Comparison of ENCODE assay signal across 13 cellular contexts in the genomic region with DNA sequence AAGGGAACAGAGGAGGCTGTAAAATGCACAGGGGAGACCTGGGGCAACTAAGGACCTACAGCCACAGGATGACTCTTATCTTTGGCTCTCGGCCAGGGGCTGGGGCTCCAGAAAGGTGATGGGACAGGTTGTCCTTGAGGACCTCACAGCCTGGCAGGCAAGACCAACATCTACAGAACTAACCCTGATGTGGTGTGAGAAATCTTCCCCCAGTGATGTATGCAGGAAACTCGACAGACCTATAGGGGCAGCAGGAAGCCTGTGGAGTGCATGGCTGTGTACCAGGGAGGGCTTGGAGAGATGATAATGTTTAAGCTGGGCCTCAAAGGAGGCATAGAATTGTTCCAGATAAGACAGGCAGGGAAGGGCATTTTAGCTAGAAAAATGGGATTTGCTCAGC.
DNase-seq lines count a peak whose midpoint lies in the region; ATAC-seq and TF ChIP-seq lines count a peak whose summit lies in the region.
"Had no signal": no experiment of that assay in that cellular context is flagged by ENCODE, and none has a peak within 500 bp of the region (broad histone marks: within the 10 kb centered on the region; RNA-seq: fewer than 3 reads in every experiment).

No MANE protein-coding gene starts in this region.

- DNase-seq in MCF 10A (ENCODE audit: unreplicated experiment) = peak; percentile 21
- no peak for DNase-seq in breast epithelium (ENCODE audit: low spot score in 2 of 2)
- DNase-seq in adipocyte (ENCODE audit: low read depth) = peak; percentile 40
- DNase-seq in fibroblast of villous mesenchyme (ENCODE audit: low read depth) = peak; percentile 32
- DNase-seq in upper lobe of right lung = peak; percentile 46
- no peak for DNase-seq in MM.1S
- DNase-seq in activated gamma-delta T cell treated with Interleukin-2 at 50 U/mL for 16 hours = no peak
- DNase-seq in CD1c-positive myeloid dendritic cell (ENCODE audit: extremely low spot score) = no peak
- DNase-seq: activated CD4-positive, alpha-beta T cell treated with anti-CD3 and anti-CD28 coated beads for 1 hour; activated gamma-delta T cell; NCI-H748 treated with DMSO at 0.1 percent for 48 hours had no signal

- H2AFZ ChIP-seq in MM.1S (ENCODE audit: low read length) = no peak overlapping the region

- H3K9ac ChIP-seq in adipocyte (ENCODE audit: low read length) (no peak overlapping the region), MM.1S (ENCODE audit: low read length) (no peak overlapping the region)

- no peaks in the 10 kb centered on the region for H3K36me3 ChIP-seq in breast epithelium
- H3K36me3 ChIP-seq in adipocyte (ENCODE audit: control insufficient read depth, insufficient read depth, low read length, severe bottlenecking) = peaks cover 3% of the 10 kb centered on the region
- peaks cover 18% of the 10 kb centered on the region for H3K36me3 ChIP-seq in upper lobe of right lung
- H3K36me3 ChIP-seq in MM.1S (replicated peaks; ENCODE audit: insufficient read depth, low read length) = no peaks in the 10 kb centered on the region
- H3K36me3 ChIP-seq: prostate gland had no signal

- no peaks in the 10 kb centered on the region for H3F3A ChIP-seq in MM.1S (ENCODE audit: insufficient read depth, low read length)

- H3K27ac ChIP-seq in breast epithelium (no peak overlapping the region), upper lobe of right lung (no peak overlapping the region), MM.1S (ENCODE audit: low read length) (no peak overlapping the region)
- H3K27ac ChIP-seq: prostate gland had no signal

- TF ChIP-seq CTCF in MCF 10A (IDR thresholded peaks at IDR 0.05; ENCODE audit: unreplicated experiment) (no peak), breast epithelium (IDR thresholded peaks at IDR 0.05) (no peak), fibroblast of villous mesenchyme (IDR thresholded peaks at IDR 0.05; ENCODE audit: insufficient read depth, low read depth, low read length) (peak; percentile 33), upper lobe of right lung (IDR thresholded peaks at IDR 0.05) (no peak), MM.1S (IDR thresholded peaks at IDR 0.05; ENCODE audit: low read length) (no peak)

- TF ChIP-seq POLR2A in breast epithelium (IDR thresholded peaks at IDR 0.05) = no peak

- H3K36me3 Mint-ChIP-seq in MCF 10A (ENCODE audit: insufficient read depth, unreplicated experiment) = peaks cover 16% of the 10 kb centered on the region

- CTCF ChIA-PET in MCF 10A (lab: Yijun Ruan, JAX) = interaction anchor here (0.7 to 1.0 kb wide), 3 partner anchors 27 to 182 kb away, joined by 3 to 4 read pairs (median 4); no protein-coding TSS in a partner anchor

- intact Hi-C loops in MCF 10A (cut with micrococcal nuclease) (no loop called here), breast epithelium (cut with DNase I; ENCODE audit: low total_unique reads) (no loop called here), upper lobe of right lung (cut with DNase I) (no loop called here)

- ATAC-seq in upper lobe of right lung = no peak

- H3K27ac Mint-ChIP-seq in MCF 10A (ENCODE audit: low read depth, unreplicated experiment) = peak overlapping the region; percentile 39
- H3K27ac Mint-ChIP-seq: dendritic cell treated with granulocyte-macrophage colony-stimulating factor and Interleukin-4, amounts not matched to agents 40 ng/mL and 50 ng/mL, for 4 days had no signal

- no peak overlapping the region for H3K4me2 ChIP-seq in MM.1S (ENCODE audit: low read depth, low read length)

- no peaks in the 10 kb centered on the region for H3K9me3 ChIP-seq in breast epithelium
- H3K9me3 ChIP-seq in adipocyte (ENCODE audit: control insufficient read depth, low read length) = no peaks in the 10 kb centered on the region
- no peaks in the 10 kb centered on the region for H3K9me3 ChIP-seq in upper lobe of right lung
- H3K9me3 ChIP-seq in MM.1S (replicated peaks; ENCODE audit: insufficient read depth, low read length) = no peaks in the 10 kb centered on the region
- H3K9me3 ChIP-seq: prostate gland had no signal

- H3K4me3 Mint-ChIP-seq in MCF 10A (ENCODE audit: unreplicated experiment) = no peak overlapping the region
- H3K4me3 Mint-ChIP-seq: dendritic cell treated with granulocyte-macrophage colony-stimulating factor and Interleukin-4, amounts not matched to agents 40 ng/mL and 50 ng/mL, for 4 days had no signal

- H3K4me1 ChIP-seq in breast epithelium (no peaks in the 10 kb centered on the region), adipocyte (ENCODE audit: control insufficient read depth, insufficient read depth, low read length) (peaks cover 39% of the 10 kb centered on the region), upper lobe of right lung (peaks cover 26% of the 10 kb centered on the region), MM.1S (ENCODE audit: low read length) (no peaks in the 10 kb centered on the region)
- H3K4me1 ChIP-seq: prostate gland had no signal

- no peaks in the 10 kb centered on the region for H3K79me2 ChIP-seq in MM.1S (ENCODE audit: low read length)

- no TSS peak for BruUV-seq in MCF 10A (replicated peaks; lab: Mats Ljungman, UMichigan)

- no peaks in the 10 kb centered on the region for H3K9me2 ChIP-seq in MM.1S (replicated peaks; ENCODE audit: insufficient read depth, low read length)

- no peaks in the 10 kb centered on the region for H3K27me3 ChIP-seq in breast epithelium
- no peaks in the 10 kb centered on the region for H3K27me3 ChIP-seq in adipocyte (replicated peaks; ENCODE audit: control insufficient read depth, insufficient read depth, low read length)
- H3K27me3 ChIP-seq in upper lobe of right lung = no peaks in the 10 kb centered on the region
- no peaks in the 10 kb centered on the region for H3K27me3 ChIP-seq in MM.1S (replicated peaks; ENCODE audit: insufficient read depth, low read length)

- H3K4me3 ChIP-seq in breast epithelium (no peak overlapping the region), adipocyte (ENCODE audit: low read length) (no peak overlapping the region), fibroblast of villous mesenchyme (ENCODE audit: low read depth, low read length) (no peak overlapping the region), upper lobe of right lung (no peak overlapping the region), MM.1S (ENCODE audit: low read length) (no peak overlapping the region)
- H3K4me3 ChIP-seq: prostate gland had no signal

- peaks cover 33% of the 10 kb centered on the region for H3K4me1 Mint-ChIP-seq in MCF 10A (ENCODE audit: insufficient read depth, unreplicated experiment)

- H3K27me3 Mint-ChIP-seq in MCF 10A (ENCODE audit: insufficient read depth, unreplicated experiment) = no peaks in the 10 kb centered on the region
- H3K27me3 Mint-ChIP-seq: dendritic cell treated with granulocyte-macrophage colony-stimulating factor and Interleukin-4, amounts not matched to agents 40 ng/mL and 50 ng/mL, for 4 days had no signal

- H4K20me1 ChIP-seq in MM.1S (ENCODE audit: insufficient read depth, low read length) = no peaks in the 10 kb centered on the region

- H3K9me3 Mint-ChIP-seq in MCF 10A (ENCODE audit: unreplicated experiment) = no peaks in the 10 kb centered on the region
- H3K9me3 Mint-ChIP-seq: dendritic cell treated with granulocyte-macrophage colony-stimulating factor and Interleukin-4, amounts not matched to agents 40 ng/mL and 50 ng/mL, for 4 days had no signal

- POLR2A ChIA-PET in MCF 10A (lab: Yijun Ruan, JAX) = no interaction called here

Comparison
In these comparisons a context has a peak if more than half of its experiments do, and no peak if none do; other contexts are left out.
1. DNase-seq: peak in MCF 10A (single experiment), adipocyte (single experiment), fibroblast of villous mesenchyme (single experiment) and upper lobe of right lung (single experiment); none in breast epithelium (0 of 2), MM.1S (single experiment), activated gamma-delta T cell treated with Interleukin-2 at 50 U/mL for 16 hours (single experiment) and CD1c-positive myeloid dendritic cell (single experiment).